11 cellular contexts compared by ENCODE assay signal in the genomic region with DNA sequence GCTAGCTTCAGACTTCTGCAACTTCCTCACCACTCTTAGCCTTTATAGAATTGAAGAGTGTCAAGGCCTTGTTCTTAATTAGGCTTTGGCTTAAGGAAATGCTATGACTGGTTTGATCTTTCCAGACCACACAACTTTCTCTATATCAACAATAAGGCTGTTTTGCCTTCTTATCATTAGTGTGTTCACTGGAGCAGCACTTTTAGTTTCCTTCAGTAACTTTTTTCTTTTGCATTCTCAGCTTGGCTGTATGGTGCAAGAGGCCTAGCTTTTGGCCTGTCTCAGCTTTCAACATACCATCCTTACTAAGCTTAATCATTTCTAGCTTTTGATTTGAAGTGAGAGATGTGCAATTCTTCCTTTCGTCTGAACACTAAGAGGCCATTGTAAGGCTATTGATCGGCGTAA. TPM values are rescaled to one million over a fixed set of nuclear protein-coding genes. Genes with fewer than 3 reads are reported as not detected.
DNase-seq lines count a peak whose midpoint lies in the region; ATAC-seq and TF ChIP-seq lines count a peak whose summit lies in the region.
"Had no signal": no experiment of that assay in that cellular context is flagged by ENCODE, and none has a peak within 500 bp of the region (broad histone marks: within the 10 kb centered on the region; RNA-seq: fewer than 3 reads in every experiment).

No MANE protein-coding gene starts in this region.

- intact Hi-C loops in psoas muscle (cut with DNase I): no loop called here

- no peaks in the 10 kb centered on the region for H3K27me3 Mint-ChIP-seq in naive B cell

- no peaks in the 10 kb centered on the region for H3K9me3 ChIP-seq in psoas muscle

- in situ Hi-C loops in GM13976 (cut with MboI; ENCODE audit: low sequenced_read_pairs, unreplicated experiment): no loop called here

- H3K27ac Mint-ChIP-seq in naive B cell: peak overlapping the region in 4 of 6 donors; percentile 26 to 80 (median 46)

- peaks cover 0 to 4% (median 0%) of the 10 kb centered on the region in 7 donors for H3K9me3 Mint-ChIP-seq in naive B cell

- peaks cover 59 to 85% (median 75%) of the 10 kb centered on the region in 3 donors for H3K4me1 Mint-ChIP-seq in naive B cell

- WGBS in psoas muscle, 3 donors: 94 to 100% (median 100%) methylated on average over 3 of the region's 3 CpGs

- H3K27me3 ChIP-seq in psoas muscle (ENCODE audit: insufficient read depth in 3 of 3, low read length in 2 of 3): no peaks in the 10 kb centered on the region

- peak overlapping the region in 7 of 8 donors; percentile 19 to 67 (median 44) for H3K4me3 Mint-ChIP-seq in naive B cell

- ATAC-seq in GM18868 (IDR thresholded peaks at IDR 0.05; ENCODE audit: unreplicated experiment): peak; percentile 89
- ATAC-seq in GM21786 (IDR thresholded peaks at IDR 0.05; ENCODE audit: unreplicated experiment): peak; percentile 77
- peak; percentile 72 for ATAC-seq in HG03575 (IDR thresholded peaks at IDR 0.05; ENCODE audit: extremely low read depth, insufficient number of reproducible peaks, low FRiP score, unreplicated experiment)
- ATAC-seq in naive B cell (ENCODE audit: low read depth in 2 of 2): peak; percentile 46 to 47
- no peak for ATAC-seq in psoas muscle

- no peak overlapping the region for H3K4me3 ChIP-seq in psoas muscle
- H3K4me3 ChIP-seq: skin epidermis had no signal

- DNase-seq in naive B cell (no peak), HK-2 (ENCODE audit: unreplicated experiment) (no peak), psoas muscle (no peak), SK-N-DZ (ENCODE audit: low spot score) (no peak), GM13976 (ENCODE audit: low spot score) (no peak)
- DNase-seq: activated effector memory CD4-positive, alpha-beta T cell treated with Interleukin-2 at 50 U/mL for 16 hours; NCI-H774 had no signal

- H3K4me1 ChIP-seq in psoas muscle: no peaks in the 10 kb centered on the region

- H3K27ac ChIP-seq in psoas muscle: no peak overlapping the region
- H3K27ac ChIP-seq: skin epidermis had no signal

- TF ChIP-seq CTCF in psoas muscle (IDR thresholded peaks at IDR 0.05) (no peak), GM13976 (IDR thresholded peaks at IDR 0.05; ENCODE audit: borderline replicate concordance, control extremely low read depth, extremely low read depth, insufficient read depth, missing control alignments) (no peak)

- H3K36me3 ChIP-seq in psoas muscle (ENCODE audit: insufficient read depth in 1 of 2, low read depth in 1 of 2): no peaks in the 10 kb centered on the region

- H3K36me3 Mint-ChIP-seq in naive B cell: peaks cover 8 to 17% of the 10 kb centered on the region in 2 donors

RNA-seq across cellular contexts. Expression of a gene that starts 8.6 kb away (rescaled TPM):
- 10 to 100 TPM; 58.2 to 87.1 (median 66.4) TPM for polyA plus RNA-seq in naive B cell (ENCODE audit: low read depth in 6 of 6)
- total RNA-seq in psoas muscle: 10 to 100 TPM in 3 of 4 donors, 1 to 10 TPM in 1; 4.9 to 24.5 (median 13.6) TPM
- 1 to 10 TPM; 2.6 to 4.9 (median 3.3) TPM for polyA plus RNA-seq in psoas muscle
- polyA plus RNA-seq in SK-N-DZ (2014; cell fraction: cytosol; rRNA removed): 8.3 and 8.5 TPM in 2 replicates
- polyA plus RNA-seq in SK-N-DZ (2014; cell fraction: nucleus; rRNA removed): 5.0 and 6.5 TPM in 2 replicates

Comparison
In these comparisons a context has a peak if more than half of its experiments do, and no peak if none do; other contexts are left out.
1. ATAC-seq: peak in GM18868 (single experiment), GM21786 (single experiment), HG03575 (single experiment) and naive B cell (2 of 2); none in psoas muscle (0 of 4).
2. RNA of a gene that starts 8.6 kb away (polyA plus RNA-seq): 58.2 to 87.1 TPM in naive B cell; 2.6 to 4.9 TPM in psoas muscle; every median in the first group is over 10 times any median in the second.